ENCODE assay signal across 8 cellular contexts in the genomic region with DNA sequence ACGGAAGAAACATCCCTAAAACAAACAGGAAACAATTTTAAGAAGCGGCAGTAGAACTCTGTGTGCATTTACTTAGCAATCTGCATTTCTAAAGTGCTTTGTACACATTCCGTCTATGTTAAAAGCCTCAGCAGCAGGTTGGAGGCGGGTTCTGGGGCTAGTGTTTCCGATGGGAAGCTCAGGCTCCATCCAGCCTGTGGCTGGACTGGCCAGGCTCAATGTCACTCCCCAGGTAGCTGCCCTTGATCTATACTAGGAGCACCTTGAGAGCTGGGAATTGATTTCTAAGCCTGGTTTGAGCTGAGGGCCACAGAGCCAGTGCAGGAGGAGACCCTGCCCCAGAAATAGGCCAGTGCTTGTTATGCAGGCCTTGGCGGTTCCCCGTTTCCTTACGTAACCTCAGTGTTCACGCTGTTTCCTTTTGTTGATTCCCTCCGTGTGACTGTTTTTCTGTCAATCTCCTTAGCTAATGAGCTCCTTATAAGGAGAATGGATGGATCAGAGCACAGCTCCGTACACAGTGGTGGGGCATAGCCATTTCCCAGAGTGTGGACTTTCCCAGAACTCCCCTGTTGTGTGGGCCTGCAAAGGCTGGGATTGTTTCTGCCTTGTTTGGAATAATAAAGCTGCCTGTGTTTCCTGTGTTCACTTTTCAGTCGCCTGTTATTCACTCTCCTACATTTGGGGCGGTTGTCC. TPM values are rescaled to one million over a fixed set of nuclear protein-coding genes. Genes with fewer than 3 reads are reported as not detected.
DNase-seq lines count a peak whose midpoint lies in the region; ATAC-seq and TF ChIP-seq lines count a peak whose summit lies in the region.

No MANE protein-coding gene starts in this region.

- peak overlapping the region; percentile 18 for H3K18ac ChIP-seq in IMR-90 (ENCODE audit: low read depth, low read length)

- no CpG with 5 or more reads among the region's 13 CpGs for WGBS in IMR-90 (ENCODE audit: extremely low coverage in 2 of 2, insufficient read length in 1 of 2), 2 experiments

- POLR2A ChIA-PET in IMR-90 (lab: Charles Lee; ENCODE audit: unreplicated experiment): interaction anchor here (0.6 to 0.7 kb wide), 2 partner anchors 16 to 415 kb away, joined by 3 to 5 read pairs; no protein-coding TSS in a partner anchor

- dilution Hi-C loops in IMR-90 (cut with HindIII; ENCODE audit: low sequenced_read_pairs, unreplicated experiment): no loop called here

- peaks cover 30 to 49% of the 10 kb centered on the region in 2 experiments for H3K79me1 ChIP-seq in IMR-90 (ENCODE audit: low read depth in 1 of 2, low read length in 2 of 2)

- H3K27ac ChIP-seq in IMR-90 (ENCODE audit: insufficient read depth, low read length): peak overlapping the region; percentile 21
- H3K27ac ChIP-seq in left ventricle myocardium inferior (replicated peaks): peak overlapping the region; percentile 61

- peak overlapping the region; percentile 46 for H2BK20ac ChIP-seq in IMR-90 (ENCODE audit: low read depth, low read length)

- CTCF ChIA-PET in IMR-90 (lab: Yijun Ruan, JAX): interaction anchor here (0.7 kb wide), 1 partner anchor 17 kb away, joined by 3 read pairs; no protein-coding TSS in a partner anchor

- peak overlapping the region; percentile 66 for H2AFZ ChIP-seq in IMR-90 (replicated peaks; ENCODE audit: low read length, poor library complexity)

- H3K36me3 ChIP-seq in IMR-90 (ENCODE audit: control insufficient read depth, insufficient read depth, low read length) (0 out of 2 replicates have a peak, but pooled peaks cover 1% of the 10 kb centered on the region), left ventricle myocardium inferior (no peaks in the 10 kb centered on the region)

- TF ChIP-seq CTCF in IMR-90 (conservative IDR thresholded peaks at IDR 0.05; ENCODE audit: low read depth, low read length) (no peak), left ventricle myocardium inferior (IDR thresholded peaks at IDR 0.05; ENCODE audit: borderline replicate concordance) (no peak)

- peak overlapping the region; percentile 41; the same call in 1 of the 2 replicates for H4K5ac ChIP-seq in IMR-90 (ENCODE audit: low read depth, low read length)

- peak overlapping the region; percentile 50 for H4K91ac ChIP-seq in IMR-90 (ENCODE audit: insufficient read depth, low read depth, low read length)

- no peak overlapping the region for H3K56ac ChIP-seq in IMR-90 (ENCODE audit: extremely low read depth, insufficient read depth, low read length)

- H4K8ac ChIP-seq in IMR-90 (ENCODE audit: low read depth in 2 of 2, low read length in 2 of 2): peak overlapping the region; percentile 23 to 81; a peak in 3 of 4 replicates

- ATAC-seq in IMR-90 (ENCODE audit: low read depth): peak; percentile 84
- ATAC-seq in HG02852 (IDR thresholded peaks at IDR 0.05; ENCODE audit: unreplicated experiment): no peak
- ATAC-seq in GM21825 (IDR thresholded peaks at IDR 0.05; ENCODE audit: unreplicated experiment): no peak

- H3K4me3 ChIP-seq in IMR-90 (ENCODE audit: insufficient read depth, low read depth, low read length) (no peak overlapping the region), left ventricle myocardium inferior (peak overlapping the region; percentile 25)

- H3K4me1 ChIP-seq in IMR-90 (ENCODE audit: control insufficient read depth, insufficient read depth, low read length) (peaks cover 19% of the 10 kb centered on the region), left ventricle myocardium inferior (peaks cover 11% of the 10 kb centered on the region)

- H3K9ac ChIP-seq in IMR-90 (ENCODE audit: low read depth, low read length): no peak overlapping the region

- BruUV-seq in IMR-90 (replicated peaks; lab: Mats Ljungman, UMichigan): no TSS peak

- in situ Hi-C loops in IMR-90 (cut with MboI; ENCODE audit: low sequenced_read_pairs): loop anchor here (25.0 kb wide), 1 partner anchor 704 kb away; a partner anchor contains a TSS

- H3K9me1 ChIP-seq in IMR-90 (ENCODE audit: insufficient read depth, low read length): peaks cover 31% of the 10 kb centered on the region

- H3K4me2 ChIP-seq in IMR-90 (ENCODE audit: low read depth, low read length): 0 out of 2 replicates have a peak overlapping the region, but pooled peaks have one; percentile 0

- DNase-seq in IMR-90: peak; percentile 35
- peak; percentile 48 to 79 for DNase-seq in SHP77 (lab: John Stamatoyannopoulos, UW)
- DNase-seq in left ventricle myocardium inferior: no peak
- peak; percentile 61 for DNase-seq in renal cortical epithelial cell (ENCODE audit: low read depth)
- DNase-seq in activated naive CD4-positive, alpha-beta T cell (lab: John Stamatoyannopoulos, UW): no peak
- DNase-seq in H4 (ENCODE audit: low spot score): no peak

- H2BK120ac ChIP-seq in IMR-90 (ENCODE audit: low read depth, low read length): peak overlapping the region; percentile 39

- 0 out of 3 replicates have a peak overlapping the region, but pooled peaks have one; percentile 20 for H2BK15ac ChIP-seq in IMR-90 (ENCODE audit: low read depth, low read length)

- H3K14ac ChIP-seq in IMR-90 (replicated peaks; ENCODE audit: low read depth, low read length): peak overlapping the region; percentile 69

- H4K20me1 ChIP-seq in IMR-90 (ENCODE audit: insufficient read depth, low read length): no peaks in the 10 kb centered on the region

- peak overlapping the region; percentile 74 for H3K4ac ChIP-seq in IMR-90 (ENCODE audit: low read depth, low read length)

- peak overlapping the region; percentile 67 for H2AK9ac ChIP-seq in IMR-90 (replicated peaks; ENCODE audit: low read depth, low read length, poor library complexity)

- H3K27me3 ChIP-seq in IMR-90 (ENCODE audit: control insufficient read depth, insufficient read depth, low read length) (no peaks in the 10 kb centered on the region), left ventricle myocardium inferior (ENCODE audit: low read depth) (no peaks in the 10 kb centered on the region)

- H3K23ac ChIP-seq in IMR-90 (ENCODE audit: low read depth, low read length): peak overlapping the region; percentile 87

- TF ChIP-seq RAD21 in IMR-90 (IDR thresholded peaks at IDR 0.05; ENCODE audit: low read length): no peak

- intact Hi-C loops in IMR-90 (cut with micrococcal nuclease): no loop called here
- intact Hi-C loops in left ventricle myocardium inferior (cut with micrococcal nuclease): no loop called here

- peak overlapping the region; percentile 74 for H2AK5ac ChIP-seq in IMR-90 (ENCODE audit: low read depth, low read length)

- H3K9me3 ChIP-seq in IMR-90 (ENCODE audit: control insufficient read depth, insufficient read depth, low read length): no peaks in the 10 kb centered on the region
- H3K9me3 ChIP-seq in left ventricle myocardium inferior (replicated peaks): no peaks in the 10 kb centered on the region

- peak overlapping the region; percentile 12 for H2BK5ac ChIP-seq in IMR-90 (ENCODE audit: low read depth, low read length, poor library complexity, severe bottlenecking)

- no peak for TF ChIP-seq POLR2A in IMR-90 (IDR thresholded peaks at IDR 0.05; ENCODE audit: low read depth, low read length)

TF ChIP-seq in IMR-90, 13 proteins besides CTCF, POLR2A, EP300 and RAD21 (continues in another document):
- no peak for TF ChIP-seq RFX5 (IDR thresholded peaks at IDR 0.05; ENCODE audit: low read depth, low read length)
- TF ChIP-seq FOS (IDR thresholded peaks at IDR 0.05; ENCODE audit: low read depth, low read length): no peak
- TF ChIP-seq CHD1 (IDR thresholded peaks at IDR 0.05; ENCODE audit: low read depth, low read length): no peak
- TF ChIP-seq, protein P1, sequence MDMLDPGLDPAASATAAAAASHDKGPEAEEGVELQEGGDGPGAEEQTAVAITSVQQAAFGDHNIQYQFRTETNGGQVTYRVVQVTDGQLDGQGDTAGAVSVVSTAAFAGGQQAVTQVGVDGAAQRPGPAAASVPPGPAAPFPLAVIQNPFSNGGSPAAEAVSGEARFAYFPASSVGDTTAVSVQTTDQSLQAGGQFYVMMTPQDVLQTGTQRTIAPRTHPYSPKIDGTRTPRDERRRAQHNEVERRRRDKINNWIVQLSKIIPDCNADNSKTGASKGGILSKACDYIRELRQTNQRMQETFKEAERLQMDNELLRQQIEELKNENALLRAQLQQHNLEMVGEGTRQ (IDR thresholded peaks at IDR 0.05; ENCODE audit: low read depth, low read length): no peak
- no peak for TF ChIP-seq RCOR1 (IDR thresholded peaks at IDR 0.05; ENCODE audit: insufficient replicate concordance, low read length)
- no peak for TF ChIP-seq MAFK (IDR thresholded peaks at IDR 0.05; ENCODE audit: low read depth, low read length)
- TF ChIP-seq MAZ (IDR thresholded peaks at IDR 0.05; ENCODE audit: borderline replicate concordance, low read depth, low read length): no peak
- no peak for TF ChIP-seq BHLHE40 (IDR thresholded peaks at IDR 0.05; ENCODE audit: low read depth, low read length)

RNA-seq across cellular contexts. Expression of a gene that starts 21.4 kb away (rescaled TPM):
- total RNA-seq in IMR-90 (2012; rRNA removed): 5.2 and 5.8 TPM in 2 replicates
- 5.5 and 6.1 TPM in 2 replicates for polyA plus RNA-seq in IMR-90 (2012; rRNA removed)
- 2.7 and 7.4 TPM in 2 replicates for polyA plus RNA-seq in IMR-90 (2012; cell fraction: cytosol; rRNA removed)
- 2.3 and 3.4 TPM in 2 replicates for polyA plus RNA-seq in IMR-90 (2012; cell fraction: nucleus; rRNA removed; ENCODE audit: low replicate concordance)
- 0.55 TPM for total RNA-seq in left ventricle myocardium inferior
- 5.0 and 18.9 TPM in 2 replicates for total RNA-seq in renal cortical epithelial cell
- total RNA-seq in H4 (2014; rRNA removed; shearing (Covaris generic)): 29.3 and 32.1 TPM in 2 replicates

RNA-seq across cellular contexts. Expression of a gene that starts 33.2 kb away (rescaled TPM):
- 6.8 and 7.2 TPM in 2 replicates for total RNA-seq in IMR-90 (2012; rRNA removed)
- polyA plus RNA-seq in IMR-90 (2012; rRNA removed): 12.0 and 12.1 TPM in 2 replicates
- 10.1 and 14.0 TPM in 2 replicates for polyA plus RNA-seq in IMR-90 (2012; cell fraction: cytosol; rRNA removed)
- polyA plus RNA-seq in IMR-90 (2012; cell fraction: nucleus; rRNA removed; ENCODE audit: low replicate concordance): 12.9 and 28.1 TPM in 2 replicates
- total RNA-seq in left ventricle myocardium inferior: 17.2 TPM
- 18.1 and 32.1 TPM in 2 replicates for total RNA-seq in renal cortical epithelial cell
- 8.8 and 17.4 TPM in 2 replicates for total RNA-seq in H4 (2014; rRNA removed; shearing (Covaris generic))

RNA-seq across cellular contexts. Expression of a gene that starts 33.3 kb away (rescaled TPM):
- 12.9 and 19.2 TPM in 2 replicates for total RNA-seq in IMR-90 (2012; rRNA removed)
- polyA plus RNA-seq in IMR-90 (2012; rRNA removed): 6.0 and 8.3 TPM in 2 replicates
- polyA plus RNA-seq in IMR-90 (2012; cell fraction: cytosol; rRNA removed): 2.3 and 6.1 TPM in 2 replicates
- 5.9 and 8.4 TPM in 2 replicates for polyA plus RNA-seq in IMR-90 (2012; cell fraction: nucleus; rRNA removed; ENCODE audit: low replicate concordance)
- 21.4 TPM for total RNA-seq in left ventricle myocardium inferior
- total RNA-seq in renal cortical epithelial cell: 68.8 and 101 TPM in 2 replicates
- total RNA-seq in H4 (2014; rRNA removed; shearing (Covaris generic)): 20.1 and 25.9 TPM in 2 replicates

Comparison
In these comparisons a context has a peak if more than half of its experiments do, and no peak if none do; other contexts are left out.
1. DNase-seq: peak in IMR-90 (single experiment), SHP77 (2 of 2) and renal cortical epithelial cell (single experiment); none in left ventricle myocardium inferior (single experiment), activated naive CD4-positive, alpha-beta T cell (0 of 4) and H4 (single experiment).